Comparison of ENCODE assay signal across 1 cellular context in the genomic region with DNA sequence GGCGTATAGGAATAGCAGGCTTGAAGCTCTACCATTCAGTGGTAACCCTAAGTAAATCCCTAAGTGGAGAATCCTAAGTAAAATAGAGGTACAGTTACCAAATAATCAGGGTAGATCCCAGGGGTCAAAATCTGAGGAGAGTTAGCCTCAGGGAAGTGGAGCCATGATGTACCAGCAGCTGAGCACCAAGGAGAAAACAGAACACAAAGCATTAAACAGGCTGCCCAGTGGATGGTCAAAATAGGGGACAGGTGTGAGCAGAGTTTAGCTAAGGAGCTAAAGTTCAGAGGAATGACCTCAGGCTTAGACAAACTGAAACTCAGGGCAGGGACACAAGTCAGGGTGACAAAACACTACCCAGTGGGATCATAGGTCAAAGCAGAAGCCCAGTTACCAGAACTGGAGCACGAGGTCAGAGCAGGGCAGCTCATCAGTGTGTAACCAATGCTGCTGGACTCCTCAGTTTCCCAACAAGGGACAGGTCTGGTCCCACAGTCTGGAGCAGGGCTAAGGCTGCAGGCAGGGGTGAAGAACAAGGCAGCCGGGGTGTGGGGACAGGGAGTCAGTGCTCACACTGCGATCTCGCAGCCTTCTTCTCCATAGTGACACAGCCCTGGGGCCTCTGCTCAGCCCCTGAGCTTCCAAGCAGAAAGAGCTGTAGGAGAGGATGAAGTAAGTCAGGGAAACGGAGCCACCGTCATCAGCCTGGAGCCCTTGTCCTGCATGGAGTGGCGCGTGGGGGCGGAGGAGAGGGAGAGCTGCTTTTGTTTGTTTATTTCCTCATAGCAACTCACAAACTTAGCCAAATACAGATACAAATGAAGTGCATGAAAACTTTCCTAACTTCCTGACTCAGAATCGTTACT.
TF ChIP-seq lines count a peak whose summit lies in the region.

No MANE protein-coding gene starts in this region.

TF ChIP-seq in HepG2, 621 proteins besides CTCF, POLR2A, EP300 and RAD21 (continued from another document and continues in another):
- TF ChIP-seq, protein P1, sequence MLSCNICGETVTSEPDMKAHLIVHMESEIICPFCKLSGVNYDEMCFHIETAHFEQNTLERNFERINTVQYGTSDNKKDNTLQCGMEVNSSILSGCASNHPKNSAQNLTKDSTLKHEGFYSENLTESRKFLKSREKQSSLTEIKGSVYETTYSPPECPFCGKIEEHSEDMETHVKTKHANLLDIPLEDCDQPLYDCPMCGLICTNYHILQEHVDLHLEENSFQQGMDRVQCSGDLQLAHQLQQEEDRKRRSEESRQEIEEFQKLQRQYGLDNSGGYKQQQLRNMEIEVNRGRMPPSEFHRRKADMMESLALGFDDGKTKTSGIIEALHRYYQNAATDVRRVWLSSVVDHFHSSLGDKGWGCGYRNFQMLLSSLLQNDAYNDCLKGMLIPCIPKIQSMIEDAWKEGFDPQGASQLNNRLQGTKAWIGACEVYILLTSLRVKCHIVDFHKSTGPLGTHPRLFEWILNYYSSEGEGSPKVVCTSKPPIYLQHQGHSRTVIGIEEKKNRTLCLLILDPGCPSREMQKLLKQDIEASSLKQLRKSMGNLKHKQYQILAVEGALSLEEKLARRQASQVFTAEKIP (CRISPR knock-in tag; IDR thresholded peaks at IDR 0.05; ENCODE audit: borderline replicate concordance), result peak; percentile 95; the same call in 1 of the 2 replicates
- TF ChIP-seq PHF21A (CRISPR knock-in tag; IDR thresholded peaks at IDR 0.05) (peak; percentile 99), ZNF670 (CRISPR knock-in tag; IDR thresholded peaks at IDR 0.05; ENCODE audit: borderline replicate concordance) (peak; percentile 99), KAT8 (CRISPR knock-in tag; IDR thresholded peaks at IDR 0.05) (peak; percentile 88), NONO (IDR thresholded peaks at IDR 0.05) (no peak), NONO (CRISPR knock-in tag; conservative IDR thresholded peaks at IDR 0.05) (peak; percentile 88), ZNF703 (CRISPR knock-in tag; IDR thresholded peaks at IDR 0.05; ENCODE audit: borderline replicate concordance) (no peak), ARHGAP35 (CRISPR knock-in tag; IDR thresholded peaks at IDR 0.05; ENCODE audit: borderline replicate concordance) (0 out of 2 replicates have a peak, but pooled peaks have one; percentile 79), SRSF9 (IDR thresholded peaks at IDR 0.05; ENCODE audit: borderline replicate concordance, insufficient read depth, low read depth, low read length, poor library complexity, severe bottlenecking) (no peak), SALL2 (CRISPR knock-in tag; IDR thresholded peaks at IDR 0.05) (no peak; the same call in 1 of the 2 replicates), ZFYVE20 (CRISPR knock-in tag; IDR thresholded peaks at IDR 0.05; ENCODE audit: borderline replicate concordance, low read depth) (no peak), NRL (CRISPR knock-in tag; IDR thresholded peaks at IDR 0.05; ENCODE audit: borderline replicate concordance) (peak; percentile 80; the same call in 1 of the 2 replicates), ZKSCAN5 (CRISPR knock-in tag; IDR thresholded peaks at IDR 0.05) (no peak), ZNF788 (CRISPR knock-in tag; IDR thresholded peaks at IDR 0.05; ENCODE audit: borderline replicate concordance) (peak; percentile 98), ZNF335 (CRISPR knock-in tag; IDR thresholded peaks at IDR 0.05) (peak; percentile 87), TEAD2 (CRISPR knock-in tag; IDR thresholded peaks at IDR 0.05) (no peak), ZMAT3 (CRISPR knock-in tag; conservative IDR thresholded peaks at IDR 0.05) (peak; percentile 97), RNF2 (conservative IDR thresholded peaks at IDR 0.05; ENCODE audit: low read depth) (peak; percentile 86), GABPB1 (CRISPR knock-in tag; IDR thresholded peaks at IDR 0.05) (peak; percentile 64), GABPA (IDR thresholded peaks at IDR 0.05; ENCODE audit: low read depth, low read length) (no peak), GABPA (CRISPR knock-in tag; IDR thresholded peaks at IDR 0.05; ENCODE audit: low read depth) (peak; percentile 12; the same call in 1 of the 2 replicates), PAF1 (CRISPR knock-in tag; IDR thresholded peaks at IDR 0.05) (no peak), SNRNP70 (IDR thresholded peaks at IDR 0.05; ENCODE audit: low read depth, low read length) (no peak), ZNF589 (CRISPR knock-in tag; conservative IDR thresholded peaks at IDR 0.05) (peak; percentile 55; the same call in 1 of the 2 replicates), MAFG (CRISPR knock-in tag; IDR thresholded peaks at IDR 0.05) (no peak), ZNF432 (CRISPR knock-in tag; IDR thresholded peaks at IDR 0.05; ENCODE audit: borderline replicate concordance) (no peak), NCOA5 (CRISPR knock-in tag; IDR thresholded peaks at IDR 0.05) (no peak), NAIF1 (CRISPR knock-in tag; IDR thresholded peaks at IDR 0.05; ENCODE audit: borderline replicate concordance) (no peak; the same call in 1 of the 2 replicates), DPF2 (CRISPR knock-in tag; IDR thresholded peaks at IDR 0.05; ENCODE audit: borderline replicate concordance, low read depth) (peak; percentile 90), JUNB (CRISPR knock-in tag; IDR thresholded peaks at IDR 0.05; ENCODE audit: borderline replicate concordance) (no peak), RFXANK (CRISPR knock-in tag; IDR thresholded peaks at IDR 0.05) (no peak), GATAD1 (CRISPR knock-in tag; IDR thresholded peaks at IDR 0.05) (peak; percentile 76), TP53 (CRISPR knock-in tag; conservative IDR thresholded peaks at IDR 0.05) (no peak), SMAD3 (CRISPR knock-in tag; IDR thresholded peaks at IDR 0.05) (peak; percentile 95), ZNF83 (CRISPR knock-in tag; IDR thresholded peaks at IDR 0.05; ENCODE audit: borderline replicate concordance) (no peak), EHMT2 (IDR thresholded peaks at IDR 0.05; ENCODE audit: borderline replicate concordance, low read depth, low read length) (peak; percentile 44; the same call in 1 of the 2 replicates), CBFB (CRISPR knock-in tag; IDR thresholded peaks at IDR 0.05) (peak; percentile 61; the same call in 1 of the 2 replicates), SRY (CRISPR knock-in tag; IDR thresholded peaks at IDR 0.05) (peak; percentile 95), ETV6 (CRISPR knock-in tag; conservative IDR thresholded peaks at IDR 0.05) (peak; percentile 64; the same call in 1 of the 2 replicates), NFKBIZ (CRISPR knock-in tag; IDR thresholded peaks at IDR 0.05) (peak; percentile 89), ZSCAN21 (CRISPR knock-in tag; IDR thresholded peaks at IDR 0.05; ENCODE audit: borderline replicate concordance) (peak; percentile 93; the same call in 1 of the 2 replicates), CREM (IDR thresholded peaks at IDR 0.05) (peak; percentile 83), CREM (CRISPR knock-in tag; IDR thresholded peaks at IDR 0.05) (no peak), ZNF383 (CRISPR knock-in tag; IDR thresholded peaks at IDR 0.05; ENCODE audit: borderline replicate concordance) (no peak), GFI1 (CRISPR knock-in tag; IDR thresholded peaks at IDR 0.05; ENCODE audit: borderline replicate concordance) (peak; percentile 89; the same call in 1 of the 2 replicates), ISL2 (CRISPR knock-in tag; IDR thresholded peaks at IDR 0.05) (peak; percentile 95), ZNF235 (CRISPR knock-in tag; IDR thresholded peaks at IDR 0.05; ENCODE audit: borderline replicate concordance) (0 out of 2 replicates have a peak, but pooled peaks have one; percentile 47), ZZZ3 (CRISPR knock-in tag; IDR thresholded peaks at IDR 0.05; ENCODE audit: borderline replicate concordance) (peak; percentile 52; the same call in 1 of the 2 replicates), ZNF382 (CRISPR knock-in tag; IDR thresholded peaks at IDR 0.05; ENCODE audit: borderline replicate concordance) (no peak)
- TF ChIP-seq, protein P2, sequence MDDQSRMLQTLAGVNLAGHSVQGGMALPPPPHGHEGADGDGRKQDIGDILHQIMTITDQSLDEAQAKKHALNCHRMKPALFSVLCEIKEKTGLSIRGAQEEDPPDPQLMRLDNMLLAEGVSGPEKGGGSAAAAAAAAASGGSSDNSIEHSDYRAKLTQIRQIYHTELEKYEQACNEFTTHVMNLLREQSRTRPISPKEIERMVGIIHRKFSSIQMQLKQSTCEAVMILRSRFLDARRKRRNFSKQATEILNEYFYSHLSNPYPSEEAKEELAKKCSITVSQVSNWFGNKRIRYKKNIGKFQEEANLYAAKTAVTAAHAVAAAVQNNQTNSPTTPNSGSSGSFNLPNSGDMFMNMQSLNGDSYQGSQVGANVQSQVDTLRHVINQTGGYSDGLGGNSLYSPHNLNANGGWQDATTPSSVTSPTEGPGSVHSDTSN (CRISPR knock-in tag; IDR thresholded peaks at IDR 0.05; ENCODE audit: borderline replicate concordance), result no peak
- TF ChIP-seq, protein P3, sequence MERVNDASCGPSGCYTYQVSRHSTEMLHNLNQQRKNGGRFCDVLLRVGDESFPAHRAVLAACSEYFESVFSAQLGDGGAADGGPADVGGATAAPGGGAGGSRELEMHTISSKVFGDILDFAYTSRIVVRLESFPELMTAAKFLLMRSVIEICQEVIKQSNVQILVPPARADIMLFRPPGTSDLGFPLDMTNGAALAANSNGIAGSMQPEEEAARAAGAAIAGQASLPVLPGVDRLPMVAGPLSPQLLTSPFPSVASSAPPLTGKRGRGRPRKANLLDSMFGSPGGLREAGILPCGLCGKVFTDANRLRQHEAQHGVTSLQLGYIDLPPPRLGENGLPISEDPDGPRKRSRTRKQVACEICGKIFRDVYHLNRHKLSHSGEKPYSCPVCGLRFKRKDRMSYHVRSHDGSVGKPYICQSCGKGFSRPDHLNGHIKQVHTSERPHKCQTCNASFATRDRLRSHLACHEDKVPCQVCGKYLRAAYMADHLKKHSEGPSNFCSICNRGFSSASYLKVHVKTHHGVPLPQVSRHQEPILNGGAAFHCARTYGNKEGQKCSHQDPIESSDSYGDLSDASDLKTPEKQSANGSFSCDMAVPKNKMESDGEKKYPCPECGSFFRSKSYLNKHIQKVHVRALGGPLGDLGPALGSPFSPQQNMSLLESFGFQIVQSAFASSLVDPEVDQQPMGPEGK (CRISPR knock-in tag; IDR thresholded peaks at IDR 0.05), result peak; percentile 75; the same call in 1 of the 2 replicates
- TF ChIP-seq, protein P4, sequence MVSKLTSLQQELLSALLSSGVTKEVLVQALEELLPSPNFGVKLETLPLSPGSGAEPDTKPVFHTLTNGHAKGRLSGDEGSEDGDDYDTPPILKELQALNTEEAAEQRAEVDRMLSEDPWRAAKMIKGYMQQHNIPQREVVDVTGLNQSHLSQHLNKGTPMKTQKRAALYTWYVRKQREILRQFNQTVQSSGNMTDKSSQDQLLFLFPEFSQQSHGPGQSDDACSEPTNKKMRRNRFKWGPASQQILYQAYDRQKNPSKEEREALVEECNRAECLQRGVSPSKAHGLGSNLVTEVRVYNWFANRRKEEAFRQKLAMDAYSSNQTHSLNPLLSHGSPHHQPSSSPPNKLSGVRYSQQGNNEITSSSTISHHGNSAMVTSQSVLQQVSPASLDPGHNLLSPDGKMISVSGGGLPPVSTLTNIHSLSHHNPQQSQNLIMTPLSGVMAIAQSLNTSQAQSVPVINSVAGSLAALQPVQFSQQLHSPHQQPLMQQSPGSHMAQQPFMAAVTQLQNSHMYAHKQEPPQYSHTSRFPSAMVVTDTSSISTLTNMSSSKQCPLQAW (CRISPR knock-in tag; IDR thresholded peaks at IDR 0.05), result peak; percentile 96
- TF ChIP-seq, protein P5, sequence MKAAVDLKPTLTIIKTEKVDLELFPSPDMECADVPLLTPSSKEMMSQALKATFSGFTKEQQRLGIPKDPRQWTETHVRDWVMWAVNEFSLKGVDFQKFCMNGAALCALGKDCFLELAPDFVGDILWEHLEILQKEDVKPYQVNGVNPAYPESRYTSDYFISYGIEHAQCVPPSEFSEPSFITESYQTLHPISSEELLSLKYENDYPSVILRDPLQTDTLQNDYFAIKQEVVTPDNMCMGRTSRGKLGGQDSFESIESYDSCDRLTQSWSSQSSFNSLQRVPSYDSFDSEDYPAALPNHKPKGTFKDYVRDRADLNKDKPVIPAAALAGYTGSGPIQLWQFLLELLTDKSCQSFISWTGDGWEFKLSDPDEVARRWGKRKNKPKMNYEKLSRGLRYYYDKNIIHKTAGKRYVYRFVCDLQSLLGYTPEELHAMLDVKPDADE (CRISPR knock-in tag; IDR thresholded peaks at IDR 0.05), result no peak
- TF ChIP-seq, protein P6, sequence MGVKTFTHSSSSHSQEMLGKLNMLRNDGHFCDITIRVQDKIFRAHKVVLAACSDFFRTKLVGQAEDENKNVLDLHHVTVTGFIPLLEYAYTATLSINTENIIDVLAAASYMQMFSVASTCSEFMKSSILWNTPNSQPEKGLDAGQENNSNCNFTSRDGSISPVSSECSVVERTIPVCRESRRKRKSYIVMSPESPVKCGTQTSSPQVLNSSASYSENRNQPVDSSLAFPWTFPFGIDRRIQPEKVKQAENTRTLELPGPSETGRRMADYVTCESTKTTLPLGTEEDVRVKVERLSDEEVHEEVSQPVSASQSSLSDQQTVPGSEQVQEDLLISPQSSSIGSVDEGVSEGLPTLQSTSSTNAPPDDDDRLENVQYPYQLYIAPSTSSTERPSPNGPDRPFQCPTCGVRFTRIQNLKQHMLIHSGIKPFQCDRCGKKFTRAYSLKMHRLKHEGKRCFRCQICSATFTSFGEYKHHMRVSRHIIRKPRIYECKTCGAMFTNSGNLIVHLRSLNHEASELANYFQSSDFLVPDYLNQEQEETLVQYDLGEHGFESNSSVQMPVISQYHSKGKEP (CRISPR knock-in tag; IDR thresholded peaks at IDR 0.05), result peak; percentile 83; the same call in 1 of the 2 replicates
- TF ChIP-seq, protein P7, sequence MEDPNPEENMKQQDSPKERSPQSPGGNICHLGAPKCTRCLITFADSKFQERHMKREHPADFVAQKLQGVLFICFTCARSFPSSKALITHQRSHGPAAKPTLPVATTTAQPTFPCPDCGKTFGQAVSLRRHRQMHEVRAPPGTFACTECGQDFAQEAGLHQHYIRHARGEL (CRISPR knock-in tag; IDR thresholded peaks at IDR 0.05), result 0 out of 2 replicates have a peak, but pooled peaks have one; percentile 73
- TF ChIP-seq, protein P8, sequence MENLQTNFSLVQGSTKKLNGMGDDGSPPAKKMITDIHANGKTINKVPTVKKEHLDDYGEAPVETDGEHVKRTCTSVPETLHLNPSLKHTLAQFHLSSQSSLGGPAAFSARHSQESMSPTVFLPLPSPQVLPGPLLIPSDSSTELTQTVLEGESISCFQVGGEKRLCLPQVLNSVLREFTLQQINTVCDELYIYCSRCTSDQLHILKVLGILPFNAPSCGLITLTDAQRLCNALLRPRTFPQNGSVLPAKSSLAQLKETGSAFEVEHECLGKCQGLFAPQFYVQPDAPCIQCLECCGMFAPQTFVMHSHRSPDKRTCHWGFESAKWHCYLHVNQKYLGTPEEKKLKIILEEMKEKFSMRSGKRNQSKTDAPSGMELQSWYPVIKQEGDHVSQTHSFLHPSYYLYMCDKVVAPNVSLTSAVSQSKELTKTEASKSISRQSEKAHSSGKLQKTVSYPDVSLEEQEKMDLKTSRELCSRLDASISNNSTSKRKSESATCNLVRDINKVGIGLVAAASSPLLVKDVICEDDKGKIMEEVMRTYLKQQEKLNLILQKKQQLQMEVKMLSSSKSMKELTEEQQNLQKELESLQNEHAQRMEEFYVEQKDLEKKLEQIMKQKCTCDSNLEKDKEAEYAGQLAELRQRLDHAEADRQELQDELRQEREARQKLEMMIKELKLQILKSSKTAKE (CRISPR knock-in tag; IDR thresholded peaks at IDR 0.05; ENCODE audit: borderline replicate concordance), result peak; percentile 83
- TF ChIP-seq, protein P9, sequence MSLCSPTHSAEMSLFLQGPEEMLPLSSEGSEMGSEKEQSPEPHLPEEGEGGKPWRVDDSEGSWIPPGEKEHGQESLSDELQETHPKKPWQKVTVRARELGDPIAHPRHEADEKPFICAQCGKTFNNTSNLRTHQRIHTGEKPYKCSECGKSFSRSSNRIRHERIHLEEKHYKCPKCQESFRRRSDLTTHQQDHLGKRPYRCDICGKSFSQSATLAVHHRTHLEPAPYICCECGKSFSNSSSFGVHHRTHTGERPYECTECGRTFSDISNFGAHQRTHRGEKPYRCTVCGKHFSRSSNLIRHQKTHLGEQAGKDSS (CRISPR knock-in tag; IDR thresholded peaks at IDR 0.05; ENCODE audit: borderline replicate concordance, low read depth), result peak; percentile 94; the same call in 1 of the 2 replicates
